Comparison of ENCODE assay signal across 9 cellular contexts in genomic region chr3:196219194-196219969, GRCh38. TPM values are rescaled to one million over a fixed set of nuclear protein-coding genes. Genes with fewer than 3 reads are reported as not detected.
DNase-seq lines count a peak whose midpoint lies in the region; ATAC-seq and TF ChIP-seq lines count a peak whose summit lies in the region.
"Had no signal": no experiment of that assay in that cellular context is flagged by ENCODE, and none has a peak within 500 bp of the region (broad histone marks: within the 10 kb centered on the region; RNA-seq: fewer than 3 reads in every experiment).

No MANE protein-coding gene starts in this region.

- H3K79me1 ChIP-seq in trophoblast cell (ENCODE audit: low read length) = no peaks in the 10 kb centered on the region

- H3K4me2 ChIP-seq in trophoblast cell (ENCODE audit: low read length) = no peak overlapping the region

- ATAC-seq in HG03571 (IDR thresholded peaks at IDR 0.05; ENCODE audit: unreplicated experiment) = peak; percentile 49
- ATAC-seq in upper lobe of right lung = peak; percentile 80

- no peak overlapping the region for H3K18ac ChIP-seq in trophoblast cell (ENCODE audit: low read length)

- no peak overlapping the region for H3K9ac ChIP-seq in trophoblast cell (ENCODE audit: low read length)

- H2BK5ac ChIP-seq in trophoblast cell (ENCODE audit: low read depth, low read length, poor library complexity) = no peak overlapping the region

- H4K8ac ChIP-seq in trophoblast cell (ENCODE audit: low read depth, low read length) = no peak overlapping the region

- no peak overlapping the region for H2AFZ ChIP-seq in trophoblast cell (ENCODE audit: insufficient read depth, low read length, poor library complexity)

- no peak overlapping the region for H4K91ac ChIP-seq in trophoblast cell (ENCODE audit: low read depth, low read length)

- TF ChIP-seq CTCF in Peyer's patch (IDR thresholded peaks at IDR 0.05) (no peak), fibroblast of villous mesenchyme (IDR thresholded peaks at IDR 0.05; ENCODE audit: insufficient read depth, low read depth, low read length) (no peak), upper lobe of right lung (IDR thresholded peaks at IDR 0.05) (no peak)

- H3K27ac ChIP-seq in Peyer's patch (peak overlapping the region in 2 of 4 donors; percentile 36 to 54), trophoblast cell (ENCODE audit: low read depth, low read length) (no peak overlapping the region), upper lobe of right lung (no peak overlapping the region)
- H3K27ac ChIP-seq: C4-2B had no signal

- no peak overlapping the region for H4K12ac ChIP-seq in trophoblast cell (ENCODE audit: low read depth, low read length)

- H3K4me1 ChIP-seq in Peyer's patch (peaks cover 0 to 36% (median 0%) of the 10 kb centered on the region in 4 donors), trophoblast cell (ENCODE audit: control insufficient read depth in 1 of 2, insufficient read depth in 2 of 2, low read length in 2 of 2) (peaks cover 4 to 5% of the 10 kb centered on the region in 2 experiments), upper lobe of right lung (peaks cover 5% of the 10 kb centered on the region)

- no peak overlapping the region for H3K4ac ChIP-seq in trophoblast cell (ENCODE audit: low read depth, low read length)

- intact Hi-C loops in upper lobe of right lung (cut with DNase I) = no loop called here

- WGBS in trophoblast cell (ENCODE audit: extremely low coverage, insufficient coverage, insufficient read length) = no CpG with 5 or more reads among the region's 19 CpGs

- DNase-seq in NCI-H2171 treated with DMSO at 0.1 percent for 48 hours (lab: John Stamatoyannopoulos, UW) = peak; percentile 35
- no peak for DNase-seq in NCI-H2171 (lab: John Stamatoyannopoulos, UW)
- DNase-seq in Peyer's patch = peak in 2 of 3 donors; percentile 58 to 75
- DNase-seq in activated effector memory CD4-positive, alpha-beta T cell treated with Interleukin-2 at 50 U/mL for 16 hours = peak; percentile 37
- peak; percentile 91 for DNase-seq in fibroblast of villous mesenchyme (ENCODE audit: low read depth)
- peak; percentile 41 to 59 for DNase-seq in trophoblast cell
- peak; percentile 78 for DNase-seq in upper lobe of right lung

- no peak for TF ChIP-seq POLR2A in Peyer's patch (IDR thresholded peaks at IDR 0.05)

- H3K79me2 ChIP-seq in trophoblast cell (ENCODE audit: control insufficient read depth, insufficient read depth, low read length, poor library complexity) = no peaks in the 10 kb centered on the region

- H3K27me3 ChIP-seq in Peyer's patch = no peaks in the 10 kb centered on the region
- H3K27me3 ChIP-seq in trophoblast cell (ENCODE audit: insufficient read depth, low read length) = peaks cover 5% of the 10 kb centered on the region
- peaks cover 6% of the 10 kb centered on the region for H3K27me3 ChIP-seq in upper lobe of right lung

- H3K4me3 ChIP-seq in Peyer's patch (peak overlapping the region; percentile 23 to 57 (median 34)), fibroblast of villous mesenchyme (ENCODE audit: low read depth, low read length) (peak overlapping the region; percentile 45), trophoblast cell (ENCODE audit: low read depth, low read length) (no peak overlapping the region), upper lobe of right lung (peak overlapping the region; percentile 32)

- no peak overlapping the region for H3K14ac ChIP-seq in trophoblast cell (ENCODE audit: low read length)

- no peak overlapping the region for H3K23ac ChIP-seq in trophoblast cell (ENCODE audit: low read length)

- no peaks in the 10 kb centered on the region for H3K9me3 ChIP-seq in Peyer's patch
- peaks cover 3% of the 10 kb centered on the region for H3K9me3 ChIP-seq in trophoblast cell (ENCODE audit: insufficient read depth, low read depth, low read length)
- H3K9me3 ChIP-seq in upper lobe of right lung = no peaks in the 10 kb centered on the region

- H2BK12ac ChIP-seq in trophoblast cell (ENCODE audit: low read length) = no peak overlapping the region

- H2BK120ac ChIP-seq in trophoblast cell (ENCODE audit: insufficient read depth, low read length, poor library complexity) = no peak overlapping the region

- no peak overlapping the region for H2AK5ac ChIP-seq in trophoblast cell (ENCODE audit: low read length)

- H3K36me3 ChIP-seq in Peyer's patch (no peaks in the 10 kb centered on the region), trophoblast cell (ENCODE audit: control insufficient read depth in 1 of 2, insufficient read depth in 2 of 2, low read length in 2 of 2) (no peaks in the 10 kb centered on the region), upper lobe of right lung (no peaks in the 10 kb centered on the region)

RNA-seq across cellular contexts. Expression of gene SLC51A, which starts 3.0 kb away (rescaled TPM):
- total RNA-seq in Peyer's patch = 100 to 1,000 TPM in 3 of 4 donors, 10 to 100 TPM in 1; 25.6 to 284 (median 204) TPM
- total RNA-seq in fibroblast of villous mesenchyme = not detected in 2 replicates
- polyA plus RNA-seq in trophoblast cell (2013) = 0.08 TPM in 1 of 2 replicates, not detected in the other
- total RNA-seq in upper lobe of right lung = not detected

RNA-seq across cellular contexts. Expression of gene ZDHHC19, which starts 8.2 kb away (rescaled TPM):
- total RNA-seq in Peyer's patch = not detected
- not detected in 2 replicates for total RNA-seq in fibroblast of villous mesenchyme
- polyA plus RNA-seq in trophoblast cell (2013) = 0.08 TPM in 1 of 2 replicates, not detected in the other
- not detected for total RNA-seq in upper lobe of right lung

Comparison
In these comparisons a context has a peak if more than half of its experiments do, and no peak if none do; other contexts are left out.
1. RNA of gene SLC51A, which starts 3.0 kb away (total RNA-seq): 25.6 to 284 TPM in Peyer's patch; not detected in upper lobe of right lung (single experiment) and not detected in fibroblast of villous mesenchyme; every median in the first group is over 10 times any median in the second.